7 cellular contexts compared by ENCODE assay signal in the genomic region with DNA sequence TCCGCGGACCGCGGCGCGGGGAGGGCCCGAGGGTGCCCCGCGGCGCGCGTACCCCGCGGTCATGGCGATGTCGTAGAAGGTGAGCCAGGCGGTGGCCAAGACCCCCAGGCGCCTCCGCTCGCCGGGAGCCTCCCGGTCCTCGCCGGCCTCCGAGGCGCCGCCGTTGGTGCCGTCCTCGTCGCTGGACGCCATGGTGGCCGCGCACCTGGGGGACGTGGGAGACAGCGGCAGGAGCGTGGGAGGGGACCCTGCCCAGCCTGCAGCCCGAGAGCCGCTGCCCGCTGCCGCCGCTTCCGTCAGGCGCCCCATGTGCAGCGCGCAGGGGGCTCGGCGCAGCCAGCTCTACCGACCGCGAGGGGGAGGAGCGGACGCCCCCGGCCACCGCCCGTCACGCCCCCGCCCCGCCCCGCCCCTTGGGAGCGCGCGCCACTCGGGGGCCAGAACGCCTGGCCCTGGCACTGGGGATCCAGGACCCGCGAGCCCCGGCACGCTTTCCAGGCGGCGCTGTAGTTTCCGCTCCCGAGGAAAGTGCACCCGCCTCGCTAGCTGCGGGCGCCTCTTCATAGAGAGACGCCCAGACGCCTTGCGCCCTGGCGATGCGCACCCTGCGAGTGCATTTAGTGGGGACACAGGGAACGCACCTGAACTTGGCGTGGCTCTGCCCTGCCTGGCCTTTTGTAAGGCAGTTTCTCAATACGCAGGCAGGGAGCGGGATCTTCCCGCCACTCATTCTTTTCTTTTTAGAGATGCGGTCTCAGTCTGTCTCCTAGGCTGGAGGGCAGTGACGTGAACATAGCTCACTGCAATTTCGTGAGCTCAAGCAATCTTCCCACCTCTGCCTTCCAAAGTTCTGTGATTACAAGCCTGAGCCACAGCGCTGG.
A peak's percentile ranks its signal among the peaks of the same experiment; 100 is the strongest.
DNase-seq lines count a peak whose midpoint lies in the region; ATAC-seq and TF ChIP-seq lines count a peak whose summit lies in the region.

A gene with protein sequence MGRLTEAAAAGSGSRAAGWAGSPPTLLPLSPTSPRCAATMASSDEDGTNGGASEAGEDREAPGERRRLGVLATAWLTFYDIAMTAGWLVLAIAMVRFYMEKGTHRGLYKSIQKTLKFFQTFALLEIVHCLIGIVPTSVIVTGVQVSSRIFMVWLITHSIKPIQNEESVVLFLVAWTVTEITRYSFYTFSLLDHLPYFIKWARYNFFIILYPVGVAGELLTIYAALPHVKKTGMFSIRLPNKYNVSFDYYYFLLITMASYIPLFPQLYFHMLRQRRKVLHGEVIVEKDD (minus strand): TSS at position 344 of the 881 bp plus-strand sequence. CDS start 35 bp downstream, at position 309.

- ATAC-seq in GM18505 (IDR thresholded peaks at IDR 0.05; ENCODE audit: unreplicated experiment) (peak; percentile 64), HG02588 (IDR thresholded peaks at IDR 0.05; ENCODE audit: unreplicated experiment) (peak; percentile 51)

- DNase-seq in NCI-H1092 (lab: John Stamatoyannopoulos, UW) (peak; percentile 52), islet precursor cell (peak; percentile 94)
- peak; percentile 29 for DNase-seq in central memory CD4-positive, alpha-beta T cell
- DNase-seq in stimulated activated CD4-positive, alpha-beta T cell treated with anti-CD3 and anti-CD28 coated beads, Interleukin-12 subunit alpha, Interleukin-12 subunit beta, amount 100 ng/mL, for 24 hours (ENCODE audit: low read depth in 2 of 2): peak; percentile 23 to 49

- no peak for TF ChIP-seq POLR2A in GM18505 (IDR thresholded peaks at IDR 0.05; ENCODE audit: borderline replicate concordance, extremely low read depth, insufficient read depth, insufficient read length)

- no peak for TF ChIP-seq CTCF in WI38 (IDR thresholded peaks at IDR 0.05; ENCODE audit: low read depth, low read length)

- H3K4me3 ChIP-seq in WI38 (ENCODE audit: low read depth, low read length): peak within 1 kb of the TSS; percentile 77

Comparison
In these comparisons a context has a peak if more than half of its experiments do, and no peak if none do; other contexts are left out.
1. Peak in every context shown above with its lines: DNase-seq, ATAC-seq and H3K4me3 ChIP-seq.
2. DNase-seq: peak in every context shown above with its lines; median percentile 94 in islet precursor cell; 52 in NCI-H1092; 36 in stimulated activated CD4-positive, alpha-beta T cell treated with anti-CD3 and anti-CD28 coated beads, Interleukin-12 subunit alpha, Interleukin-12 subunit beta, amount 100 ng/mL, for 24 hours; 29 in central memory CD4-positive, alpha-beta T cell.